Comparison of ENCODE assay signal across 8 cellular contexts in genomic region chr10:33273295-33274002, GRCh38.
DNase-seq lines count a peak whose midpoint lies in the region; ATAC-seq and TF ChIP-seq lines count a peak whose summit lies in the region.

No MANE protein-coding gene starts in this region.

- ATAC-seq in GM21526 (IDR thresholded peaks at IDR 0.05; ENCODE audit: low FRiP score, unreplicated experiment) (no peak), HG02870 (IDR thresholded peaks at IDR 0.05; ENCODE audit: unreplicated experiment) (no peak)

- H3K27me3 ChIP-seq in esophagus squamous epithelium, result no peaks in the 10 kb centered on the region

- peak overlapping the region; percentile 5 to 57 (median 36) for H3K4me3 ChIP-seq in esophagus squamous epithelium

- 6 to 30% methylated on average over 9 to 15 of the region's 19 CpGs for WGBS in esophagus squamous epithelium, 2 donors

- H3K27ac Mint-ChIP-seq in neural crest cell (ENCODE audit: unreplicated experiment), result no peak overlapping the region

- peak; percentile 98 for DNase-seq in EL
- peak; percentile 66 for DNase-seq in RPMI8226
- DNase-seq in esophagus squamous epithelium (lab: John Stamatoyannopoulos, UW), result no peak
- no peak for DNase-seq in neural crest cell (ENCODE audit: low read depth, low spot score)
- DNase-seq in UCSD-AML1 (lab: John Stamatoyannopoulos, UW; ENCODE audit: unreplicated experiment), result no peak
- no peak for DNase-seq in NCI-H2227 (lab: John Stamatoyannopoulos, UW; ENCODE audit: unreplicated experiment)

- peaks cover 6 to 55% (median 26%) of the 10 kb centered on the region in 3 donors for H3K4me1 ChIP-seq in esophagus squamous epithelium

- no peaks in the 10 kb centered on the region for H3K9me3 ChIP-seq in esophagus squamous epithelium

- no peaks in the 10 kb centered on the region for H3K9me3 Mint-ChIP-seq in neural crest cell

- peaks cover 70% of the 10 kb centered on the region for H3K4me1 Mint-ChIP-seq in neural crest cell

- no peaks in the 10 kb centered on the region for H3K36me3 Mint-ChIP-seq in neural crest cell (ENCODE audit: low read depth)

- H3K36me3 ChIP-seq in esophagus squamous epithelium, result peaks cover 0 to 10% (median 0%) of the 10 kb centered on the region in 3 donors

- intact Hi-C loops in esophagus squamous epithelium (cut with DNase I), result no loop called here

- TF ChIP-seq POLR2A in esophagus squamous epithelium (IDR thresholded peaks at IDR 0.05), result no peak

- H3K27me3 Mint-ChIP-seq in neural crest cell (ENCODE audit: low read depth), result no peaks in the 10 kb centered on the region

- TF ChIP-seq CTCF in esophagus squamous epithelium (IDR thresholded peaks at IDR 0.05), result peak in 3 of 6 experiments; percentile 12 to 34 (median 19)
- no peak for TF ChIP-seq CTCF in neural crest cell (conservative IDR thresholded peaks at IDR 0.05)

- H3K27ac ChIP-seq in esophagus squamous epithelium, result peak overlapping the region; percentile 76 to 88 (median 86)

- peak overlapping the region; percentile 38 for H3K4me3 Mint-ChIP-seq in neural crest cell

Comparison
In these comparisons a context has a peak if more than half of its experiments do, and no peak if none do; other contexts are left out.
1. DNase-seq: peak in EL (single experiment) and RPMI8226 (single experiment); none in esophagus squamous epithelium (single experiment), neural crest cell (single experiment), UCSD-AML1 (single experiment) and NCI-H2227 (single experiment).